Comparison of ENCODE assay signal across 8 cellular contexts in genomic region chr3:126180477-126181397, GRCh38. TPM values are rescaled to one million over a fixed set of nuclear protein-coding genes. Genes with fewer than 3 reads are reported as not detected.
A peak's percentile ranks its signal among the peaks of the same experiment; 100 is the strongest.
DNase-seq lines count a peak whose midpoint lies in the region; ATAC-seq and TF ChIP-seq lines count a peak whose summit lies in the region.

TSS of gene ALDH1L1 (minus strand) at chr3:126180586. CDS start at chr3:126160979, 19,607 bp downstream.

- H4K20me1 ChIP-seq in mammary epithelial cell (ENCODE audit: insufficient read depth, low read length) (no peaks in the 10 kb centered on the region), smooth muscle cell (ENCODE audit: low read depth) (no peaks in the 10 kb centered on the region)

- POLR2A ChIA-PET in T-cell (lab: Charles Lee), result no interaction called here

- H3K36me3 ChIP-seq in mammary epithelial cell (ENCODE audit: insufficient read depth, low read length) (no peaks in the 10 kb centered on the region), smooth muscle cell (ENCODE audit: low read depth) (no peaks in the 10 kb centered on the region)

- BruUV-seq in mammary epithelial cell (replicated peaks; lab: Mats Ljungman, UMichigan), result no TSS peak

- WGBS in mammary epithelial cell (ENCODE audit: low coverage, missing lambda C conversion rate), result 13% methylated on average over 16 of the region's 54 CpGs
- WGBS in smooth muscle cell (ENCODE audit: low lambda C conversion rate), result 9% methylated on average over 41 of the region's 54 CpGs

- TF ChIP-seq CTCF in mammary epithelial cell (conservative IDR thresholded peaks at IDR 0.05 in 1 of 2, IDR thresholded peaks at IDR 0.05 in 1 of 2; ENCODE audit: extremely low read depth in 1 of 2, insufficient read depth in 1 of 2, low read depth in 1 of 2, low read length in 2 of 2) (no peak), smooth muscle cell (IDR thresholded peaks at IDR 0.05; ENCODE audit: borderline replicate concordance, insufficient read depth, poor library complexity, severe bottlenecking) (no peak)

- H3K9me3 ChIP-seq in mammary epithelial cell (replicated peaks; ENCODE audit: insufficient read depth, low read length) (no peaks in the 10 kb centered on the region), smooth muscle cell (replicated peaks; ENCODE audit: low read depth) (no peaks in the 10 kb centered on the region)

- CTCF ChIA-PET in mammary epithelial cell (lab: Charles Lee; ENCODE audit: low non-redundant PET), result no interaction called here
- CTCF ChIA-PET in T-cell (lab: Charles Lee), result no interaction called here

- no peaks in the 10 kb centered on the region for H3K27me3 ChIP-seq in mammary epithelial cell (ENCODE audit: insufficient read depth, low read length)
- peaks cover 38% of the 10 kb centered on the region for H3K27me3 ChIP-seq in smooth muscle cell (ENCODE audit: low read depth)

- H3K79me2 ChIP-seq in mammary epithelial cell (ENCODE audit: insufficient read depth, low read length) (no peaks in the 10 kb centered on the region), smooth muscle cell (ENCODE audit: low read depth) (no peaks in the 10 kb centered on the region)

- no peaks in the 10 kb centered on the region for H3F3A ChIP-seq in smooth muscle cell (ENCODE audit: low read depth)

- H3K27ac Mint-ChIP-seq in T-cell, result no peak within 1 kb of the TSS

- peaks cover 17% of the 10 kb centered on the region for H3K4me1 ChIP-seq in mammary epithelial cell (ENCODE audit: insufficient read depth, low read length)
- peaks cover 5% of the 10 kb centered on the region for H3K4me1 ChIP-seq in smooth muscle cell (ENCODE audit: low read depth)

- no peaks in the 10 kb centered on the region for H3K9me3 Mint-ChIP-seq in T-cell

- H3K27ac ChIP-seq in mammary epithelial cell (ENCODE audit: insufficient read depth, low read depth, low read length) (no peak within 1 kb of the TSS), smooth muscle cell (ENCODE audit: low read depth) (no peak within 1 kb of the TSS)

- DNase-seq in NCI-H345 (lab: John Stamatoyannopoulos, UW) (peak; percentile 22), NCI-H345 treated with DMSO at 0.1 percent for 48 hours (lab: John Stamatoyannopoulos, UW; ENCODE audit: unreplicated experiment) (no peak), mammary epithelial cell (peak; percentile 32), iris pigment epithelial cell (ENCODE audit: low read depth) (peak; percentile 59), smooth muscle cell (lab: John Stamatoyannopoulos, UW; ENCODE audit: unreplicated experiment) (no peak), T-cell (no peak)
- DNase-seq in stimulated activated naive CD4-positive, alpha-beta T cell treated with Interleukin-2 at 50 U/mL for 16 hours (lab: John Stamatoyannopoulos, UW), result no peak

- H3K4me2 ChIP-seq in mammary epithelial cell (ENCODE audit: insufficient read depth, low read depth, low read length) (peak within 1 kb of the TSS; percentile 96), smooth muscle cell (peak within 1 kb of the TSS; percentile 98)

- in situ Hi-C loops in mammary epithelial cell (cut with MboI; ENCODE audit: low sequenced_read_pairs in 2 of 2), result no loop called here

- no peak within 1 kb of the TSS for H3K4me3 Mint-ChIP-seq in T-cell

- H2AFZ ChIP-seq in mammary epithelial cell (ENCODE audit: low read depth, low read length) (peak within 1 kb of the TSS; percentile 92), smooth muscle cell (ENCODE audit: low read depth) (peak within 1 kb of the TSS; percentile 68)

- peaks cover 8 to 11% (median 10%) of the 10 kb centered on the region in 3 donors for H3K4me1 Mint-ChIP-seq in T-cell

- H3K4me3 ChIP-seq in mammary epithelial cell (replicated peaks in 1 of 3; ENCODE audit: insufficient read depth in 1 of 3, low read depth in 2 of 3, low read length in 3 of 3) (peak within 1 kb of the TSS; percentile 22 to 55 (median 49)), smooth muscle cell (peak within 1 kb of the TSS; percentile 58)

- ATAC-seq in T-cell (replicated peaks in 1 of 4) (no peak), HG03095 (IDR thresholded peaks at IDR 0.05; ENCODE audit: unreplicated experiment) (no peak)

- peaks cover 37 to 46% of the 10 kb centered on the region in 2 donors for H3K27me3 Mint-ChIP-seq in T-cell

- dilution Hi-C loops in mammary epithelial cell (cut with HindIII; ENCODE audit: low sequenced_read_pairs), result no loop called here

- intact Hi-C loops in mammary epithelial cell (cut with micrococcal nuclease), result no loop called here

- H3K9ac ChIP-seq in mammary epithelial cell (ENCODE audit: insufficient read depth, low read length) (no peak within 1 kb of the TSS), smooth muscle cell (ENCODE audit: low read depth) (no peak within 1 kb of the TSS)

- H3K36me3 Mint-ChIP-seq in T-cell, result no peaks in the 10 kb centered on the region

RNA-seq across cellular contexts. Expression of gene ALDH1L1, which starts in this region (rescaled TPM):
- total RNA-seq in mammary epithelial cell, result 1 to 10 TPM in 1 of 2 donors, under 1 TPM in 1; 0.71 to 1.2 TPM
- polyA plus RNA-seq in mammary epithelial cell, result 0.80 TPM
- polyA minus RNA-seq in mammary epithelial cell, result not detected
- not detected in 2 replicates for total RNA-seq in smooth muscle cell
- 0.48 TPM in 1 of 2 replicates, not detected in the other for polyA plus RNA-seq in smooth muscle cell
- total RNA-seq in T-cell, result 1 to 10 TPM in 1 of 5 donors, under 1 TPM in 2, not detected in 2; 0.19 to 1.6 (median 0.20) TPM

Comparison
In these comparisons a context has a peak if more than half of its experiments do, and no peak if none do; other contexts are left out.
1. DNase-seq: peak in NCI-H345 (single experiment), mammary epithelial cell (single experiment) and iris pigment epithelial cell (single experiment); none in NCI-H345 treated with DMSO at 0.1 percent for 48 hours (single experiment), smooth muscle cell (single experiment), T-cell (0 of 34) and stimulated activated naive CD4-positive, alpha-beta T cell treated with Interleukin-2 at 50 U/mL for 16 hours (single experiment).